Comparison of ENCODE assay signal across 26 cellular contexts in genomic region chrX:69603566-69604194, GRCh38. TPM values are rescaled to one million over a fixed set of nuclear protein-coding genes. Genes with fewer than 3 reads are reported as not detected.
DNase-seq lines count a peak whose midpoint lies in the region; ATAC-seq, FAIRE-seq and TF ChIP-seq lines count a peak whose summit lies in the region.
"Had no signal": no experiment of that assay in that cellular context is flagged by ENCODE, and none has a peak within 500 bp of the region (broad histone marks: within the 10 kb centered on the region; RNA-seq: fewer than 3 reads in every experiment).

No MANE protein-coding gene starts in this region.

- POLR2A ChIA-PET in HepG2 (lab: Yijun Ruan, JAX): no interaction called here

- H3K9me3 Mint-ChIP-seq in type B pancreatic cell: no peaks in the 10 kb centered on the region
- H3K9me3 Mint-ChIP-seq: activated CD8-positive, alpha-beta T cell treated with anti-CD3 and anti-CD28 coated beads for 36 hours; activated naive CD4-positive, alpha-beta T cell treated with anti-CD3 and anti-CD28 coated beads, Interleukin-2, amount 50 U/mL, for 72 hours; activated T-cell treated with anti-CD3 and anti-CD28 coated beads, Interleukin-2, amount 50 U/mL, for 4 hours; T-helper 1 cell treated with Interleukin-12 subunit alpha and Interleukin-12 subunit beta and Interleukin-4 antibody, amounts not matched to agents 30 μg/mL and 1 μg/mL, for 36 hours had no signal

- DNase-seq in HepG2 (ENCODE audit: low spot score) (no peak), right lobe of liver (no peak), bronchial epithelial cell (ENCODE audit: low read depth) (peak; percentile 3), kidney (no peak), uterus (peak; percentile 29 to 36), type B pancreatic cell (ENCODE audit: extremely low spot score, unreplicated experiment) (no peak)
- no peak for DNase-seq in activated CD4-positive, alpha-beta T cell treated with anti-CD3 and anti-CD28 coated beads, Interleukin-2, amount 50 U/mL, for 4 hours
- DNase-seq: activated CD8-positive, alpha-beta T cell treated with anti-CD3 and anti-CD28 coated beads for 36 hours; activated T-cell treated with anti-CD3 and anti-CD28 coated beads, Interleukin-2, amount 50 U/mL, for 4 hours; brain microvascular endothelial cell; MG63; midbrain; NCI-H1694 treated with DMSO at 0.1 percent for 48 hours; NCI-H510A; right cardiac atrium; SHP77; stimulated activated naive CD8-positive, alpha-beta T cell treated with anti-CD3 and anti-CD28 coated beads, Interleukin-15, Interleukin-2, amounts not matched to agents 100 U/mL and 50 U/mL, for 24 hours had no signal

- H3K27me3 ChIP-seq in HepG2 (ENCODE audit: control insufficient read depth in 1 of 2, insufficient read depth in 2 of 2, low read length in 2 of 2) (no peaks in the 10 kb centered on the region), right lobe of liver (no peaks in the 10 kb centered on the region), bronchial epithelial cell (ENCODE audit: control insufficient read depth, insufficient read depth, low read length) (no peaks in the 10 kb centered on the region), uterus (peaks cover 0 to 5% of the 10 kb centered on the region in 2 donors)
- H3K27me3 ChIP-seq: brain microvascular endothelial cell, MG63, neutrophil had no signal

- no peak overlapping the region for H3K4me3 Mint-ChIP-seq in type B pancreatic cell
- H3K4me3 Mint-ChIP-seq: activated CD8-positive, alpha-beta T cell treated with anti-CD3 and anti-CD28 coated beads for 36 hours; activated T-cell treated with anti-CD3 and anti-CD28 coated beads, Interleukin-2, amount 50 U/mL, for 4 hours; CD14-positive monocyte; T-helper 1 cell treated with Interleukin-12 subunit alpha and Interleukin-12 subunit beta and Interleukin-4 antibody, amounts not matched to agents 30 μg/mL and 1 μg/mL, for 36 hours had no signal

- TF ChIP-seq RAD21 in HepG2 (CRISPR knock-in tag; IDR thresholded peaks at IDR 0.05): no peak

- H3K36me3 ChIP-seq in HepG2 (replicated peaks in 1 of 2; ENCODE audit: control insufficient read depth in 1 of 2, insufficient read depth in 2 of 2, low read length in 2 of 2) (no peaks in the 10 kb centered on the region), right lobe of liver (no peaks in the 10 kb centered on the region), bronchial epithelial cell (ENCODE audit: control insufficient read depth, insufficient read depth, low read length) (no peaks in the 10 kb centered on the region), kidney (ENCODE audit: control insufficient read depth in 1 of 2, insufficient read depth in 2 of 2, low read length in 2 of 2) (no peaks in the 10 kb centered on the region), uterus (no peaks in the 10 kb centered on the region)
- H3K36me3 ChIP-seq: brain microvascular endothelial cell, MG63, neutrophil, tibial nerve had no signal

- no peaks in the 10 kb centered on the region for H4K20me1 ChIP-seq in HepG2 (ENCODE audit: insufficient read depth, low read length)

- TF ChIP-seq CTCF in HepG2 (CRISPR knock-in tag; IDR thresholded peaks at IDR 0.05) (no peak), right lobe of liver (IDR thresholded peaks at IDR 0.05) (no peak), bronchial epithelial cell (IDR thresholded peaks at IDR 0.05; ENCODE audit: insufficient read depth, low read length, severe bottlenecking) (no peak), kidney (IDR thresholded peaks at IDR 0.05; ENCODE audit: borderline replicate concordance, extremely low read depth, insufficient read depth) (no peak), uterus (IDR thresholded peaks at IDR 0.05) (no peak), type B pancreatic cell (conservative IDR thresholded peaks at IDR 0.05) (no peak)

- H3K4me1 ChIP-seq in HepG2 (ENCODE audit: insufficient read depth, low read length) (peaks cover 8% of the 10 kb centered on the region; the same call in 1 of the 2 replicates), right lobe of liver (no peaks in the 10 kb centered on the region), kidney (ENCODE audit: control insufficient read depth in 1 of 2, insufficient read depth in 1 of 2, low read depth in 1 of 2, low read length in 2 of 2) (peaks cover 0 to 7% of the 10 kb centered on the region in 2 donors), uterus (no peaks in the 10 kb centered on the region)
- H3K4me1 ChIP-seq: tibial nerve had no signal

- ATAC-seq in HepG2 (no peak), right lobe of liver (no peak), GM18870 (IDR thresholded peaks at IDR 0.05; ENCODE audit: unreplicated experiment) (no peak)
- ATAC-seq: activated CD8-positive, alpha-beta T cell treated with anti-CD3 and anti-CD28 coated beads for 36 hours; activated naive CD4-positive, alpha-beta T cell treated with anti-CD3 and anti-CD28 coated beads, Interleukin-2, amount 50 U/mL, for 72 hours; activated T-cell treated with anti-CD3 and anti-CD28 coated beads, Interleukin-2, amount 50 U/mL, for 4 hours; esophagus mucosa; right cardiac atrium; stimulated activated naive CD8-positive, alpha-beta T cell treated with anti-CD3 and anti-CD28 coated beads, Interleukin-15, Interleukin-2, amounts not matched to agents 100 U/mL and 50 U/mL, for 24 hours had no signal

- WGBS in HepG2 (ENCODE audit: low lambda C conversion rate): 10% methylated on average over 2 of the region's 3 CpGs
- WGBS in right lobe of liver (ENCODE audit: insufficient coverage, low coverage, low lambda C conversion rate, missing lambda C conversion rate): 78% methylated on average over 3 of the region's 3 CpGs

- H3K27ac ChIP-seq in HepG2 (ENCODE audit: extremely low read length, insufficient read depth, low read length): no peak overlapping the region
- H3K27ac ChIP-seq in right lobe of liver: no peak overlapping the region
- no peak overlapping the region for H3K27ac ChIP-seq in kidney (ENCODE audit: low read depth in 2 of 2, low read length in 2 of 2)
- peak overlapping the region in 1 of 2 donors; percentile 42 for H3K27ac ChIP-seq in uterus
- H3K27ac ChIP-seq: brain microvascular endothelial cell, neutrophil, tibial nerve, VCaP had no signal

- no peak overlapping the region for H2AFZ ChIP-seq in HepG2 (ENCODE audit: low read length)

- no peak overlapping the region for H3K27ac Mint-ChIP-seq in type B pancreatic cell
- H3K27ac Mint-ChIP-seq: activated CD8-positive, alpha-beta T cell treated with anti-CD3 and anti-CD28 coated beads for 36 hours; activated naive CD4-positive, alpha-beta T cell treated with anti-CD3 and anti-CD28 coated beads, Interleukin-2, amount 50 U/mL, for 72 hours; CD14-positive monocyte; T-helper 1 cell treated with Interleukin-12 subunit alpha and Interleukin-12 subunit beta and Interleukin-4 antibody, amounts not matched to agents 30 μg/mL and 1 μg/mL, for 36 hours had no signal

- no peaks in the 10 kb centered on the region for H3K79me2 ChIP-seq in HepG2 (ENCODE audit: insufficient read depth, low read length)

- H3K9ac ChIP-seq in HepG2 (ENCODE audit: insufficient read depth, low read depth, low read length) (no peak overlapping the region), kidney (ENCODE audit: low read length in 2 of 2) (no peak overlapping the region)

- no peak for TF ChIP-seq EP300 in HepG2 (IDR thresholded peaks at IDR 0.05; ENCODE audit: low read depth in 2 of 2, low read length in 2 of 2)
- TF ChIP-seq EP300 in HepG2 (CRISPR knock-in tag; IDR thresholded peaks at IDR 0.05; ENCODE audit: borderline replicate concordance): no peak

- no peak overlapping the region for H3K4me3 ChIP-seq in HepG2 (replicated peaks in 1 of 3; ENCODE audit: insufficient read depth in 1 of 3, low read depth in 2 of 3, low read length in 3 of 3)
- no peak overlapping the region for H3K4me3 ChIP-seq in right lobe of liver
- H3K4me3 ChIP-seq in bronchial epithelial cell (ENCODE audit: low read depth, low read length): no peak overlapping the region
- H3K4me3 ChIP-seq in kidney (ENCODE audit: low read length in 2 of 2): no peak overlapping the region
- no peak overlapping the region for H3K4me3 ChIP-seq in uterus
- H3K4me3 ChIP-seq: MG63, tibial nerve had no signal

- H3K27me3 Mint-ChIP-seq in type B pancreatic cell: no peaks in the 10 kb centered on the region
- H3K27me3 Mint-ChIP-seq: activated CD8-positive, alpha-beta T cell treated with anti-CD3 and anti-CD28 coated beads for 36 hours had no signal

- in situ Hi-C loops in HepG2 (cut with HindIII; ENCODE audit: extremely low pct_ligation_motif_present, low pct_unique_long_range_greater_than_20kb): no loop called here

- no peak for TF ChIP-seq POLR2A in HepG2 (IDR thresholded peaks at IDR 0.05; ENCODE audit: insufficient read depth in 1 of 2, low read depth in 2 of 2, low read length in 2 of 2)
- TF ChIP-seq POLR2A in right lobe of liver (IDR thresholded peaks at IDR 0.05): no peak
- TF ChIP-seq POLR2A in uterus (IDR thresholded peaks at IDR 0.05): no peak

- no peaks in the 10 kb centered on the region for H3K36me3 Mint-ChIP-seq in type B pancreatic cell
- H3K36me3 Mint-ChIP-seq: activated naive CD4-positive, alpha-beta T cell treated with anti-CD3 and anti-CD28 coated beads, Interleukin-2, amount 50 U/mL, for 72 hours; CD14-positive monocyte had no signal

- peaks cover 15% of the 10 kb centered on the region for H3K4me1 Mint-ChIP-seq in type B pancreatic cell (ENCODE audit: unreplicated experiment)
- H3K4me1 Mint-ChIP-seq: CD14-positive monocyte had no signal

- intact Hi-C loops in HepG2 (cut with micrococcal nuclease; ENCODE audit: unreplicated experiment): no loop called here
- intact Hi-C loops in right lobe of liver (cut with DNase I): no loop called here
- intact Hi-C loops in kidney (cut with DNase I): no loop called here
- intact Hi-C loops in uterus (cut with DNase I; ENCODE audit: low total_unique reads): no loop called here

- peak overlapping the region; percentile 12; the same call in 1 of the 2 replicates for H3K4me2 ChIP-seq in HepG2 (ENCODE audit: low read depth, low read length)

- CTCF ChIA-PET in HepG2 (lab: Yijun Ruan, JAX; ENCODE audit: low intra/inter-chr PET ratio, low total read pairs): no interaction called here

- H3K9me3 ChIP-seq in HepG2 (ENCODE audit: low read length): no peaks in the 10 kb centered on the region
- no peaks in the 10 kb centered on the region for H3K9me3 ChIP-seq in right lobe of liver
- no peaks in the 10 kb centered on the region for H3K9me3 ChIP-seq in kidney (ENCODE audit: control insufficient read depth in 1 of 2, low read length in 2 of 2)
- no peaks in the 10 kb centered on the region for H3K9me3 ChIP-seq in uterus
- H3K9me3 ChIP-seq: MG63, neutrophil, tibial nerve had no signal

- FAIRE-seq in HepG2 (lab: Jason Lieb, UNC): peak; percentile 63
- no peak for FAIRE-seq in bronchial epithelial cell (lab: Jason Lieb, UNC)
- FAIRE-seq in kidney (lab: Jason Lieb, UNC): peak; percentile 6
- FAIRE-seq: A204.1 had no signal

- no TSS peak for BruUV-seq in HepG2 (replicated peaks; lab: Mats Ljungman, UMichigan)

RNA-seq across cellular contexts. Expression of gene EDA, which starts 12.2 kb away (rescaled TPM):
- total RNA-seq in HepG2 (2016; rRNA removed; fragmentation: Illumina TruSeq; extraction: Trizol) (6.4 and 8.8 TPM in 2 replicates), right lobe of liver (1 to 10 TPM; 1.7 to 2.7 (median 2.1) TPM), bronchial epithelial cell (0.26 and 0.77 TPM in 2 replicates), kidney (4.2 TPM), uterus (10 to 100 TPM in 2 of 4 donors, 1 to 10 TPM in 1, under 1 TPM in 1; 0.51 to 13.5 (median 7.3) TPM), type B pancreatic cell (ENCODE audit: low replicate concordance) (3.9 and 4.4 TPM in 2 replicates)
- 1.6 and 1.9 TPM in 2 replicates for total RNA-seq in HepG2 (2016; cell fraction: cytosol; rRNA removed; fragmentation: Illumina TruSeq; extraction: Trizol; ENCODE audit: low read depth)
- total RNA-seq in HepG2 (2016; cell fraction: insoluble cytoplasmic fraction; rRNA removed; fragmentation: Illumina TruSeq; extraction: Trizol): 5.4 and 9.3 TPM in 2 replicates
- 4.2 and 5.0 TPM in 2 replicates for total RNA-seq in HepG2 (2016; cell fraction: membrane; rRNA removed; fragmentation: Illumina TruSeq; extraction: Trizol)
- total RNA-seq in HepG2 (2016; cell fraction: nucleus; rRNA removed; fragmentation: Illumina TruSeq; extraction: Trizol): 22.2 and 23.4 TPM in 2 replicates
- polyA plus RNA-seq in HepG2 (2011; rRNA removed) (10.7 and 11.2 TPM in 2 replicates), kidney (ENCODE audit: insufficient read depth, low read depth, low replicate concordance) (2.9 TPM)
- 9.2 and 10.5 TPM in 2 replicates for polyA plus RNA-seq in HepG2 (2011; cell fraction: cytosol; rRNA removed)
- polyA plus RNA-seq in HepG2 (2011; cell fraction: nucleus; rRNA removed): 13.5 and 13.9 TPM in 2 replicates
- 5.6 and 8.4 TPM in 2 replicates for polyA plus RNA-seq in HepG2 (2012)
- polyA plus RNA-seq in HepG2 (2016; cell fraction: cytosol; fragmentation: Illumina TruSeq; extraction: Trizol; ENCODE audit: low read depth): 1.1 and 2.0 TPM in 2 replicates
- 5.6 and 5.9 TPM in 2 replicates for polyA plus RNA-seq in HepG2 (2016; cell fraction: insoluble cytoplasmic fraction; fragmentation: Illumina TruSeq; extraction: Trizol; ENCODE audit: low read depth)
- polyA plus RNA-seq in HepG2 (2016; cell fraction: membrane; fragmentation: Illumina TruSeq; extraction: Trizol; ENCODE audit: low read depth): 2.6 and 2.9 TPM in 2 replicates
- polyA plus RNA-seq in HepG2 (2016; cell fraction: nucleus; fragmentation: Illumina TruSeq; extraction: Trizol; ENCODE audit: insufficient read depth, low read depth): 17.2 and 17.3 TPM in 2 replicates
- 25.3 TPM in 1 of 2 replicates, not detected in the other for polyA minus RNA-seq in HepG2 (2011; rRNA and poly(A)+ RNA removed; ENCODE audit: low replicate concordance)
- 8.9 and 12.0 TPM in 2 replicates for polyA minus RNA-seq in HepG2 (2011; cell fraction: cytosol; rRNA and poly(A)+ RNA removed)
- polyA minus RNA-seq in HepG2 (2011; cell fraction: nucleus; rRNA and poly(A)+ RNA removed): 24.9 and 37.6 TPM in 2 replicates

Comparison
In these comparisons a context has a peak if more than half of its experiments do, and no peak if none do; other contexts are left out.
1. DNase-seq: peak in bronchial epithelial cell (single experiment) and uterus (2 of 2); none in HepG2 (single experiment), right lobe of liver (0 of 3), kidney (single experiment), activated CD4-positive, alpha-beta T cell treated with anti-CD3 and anti-CD28 coated beads, Interleukin-2, amount 50 U/mL, for 4 hours (0 of 2) and type B pancreatic cell (single experiment).